In the genomic region with DNA sequence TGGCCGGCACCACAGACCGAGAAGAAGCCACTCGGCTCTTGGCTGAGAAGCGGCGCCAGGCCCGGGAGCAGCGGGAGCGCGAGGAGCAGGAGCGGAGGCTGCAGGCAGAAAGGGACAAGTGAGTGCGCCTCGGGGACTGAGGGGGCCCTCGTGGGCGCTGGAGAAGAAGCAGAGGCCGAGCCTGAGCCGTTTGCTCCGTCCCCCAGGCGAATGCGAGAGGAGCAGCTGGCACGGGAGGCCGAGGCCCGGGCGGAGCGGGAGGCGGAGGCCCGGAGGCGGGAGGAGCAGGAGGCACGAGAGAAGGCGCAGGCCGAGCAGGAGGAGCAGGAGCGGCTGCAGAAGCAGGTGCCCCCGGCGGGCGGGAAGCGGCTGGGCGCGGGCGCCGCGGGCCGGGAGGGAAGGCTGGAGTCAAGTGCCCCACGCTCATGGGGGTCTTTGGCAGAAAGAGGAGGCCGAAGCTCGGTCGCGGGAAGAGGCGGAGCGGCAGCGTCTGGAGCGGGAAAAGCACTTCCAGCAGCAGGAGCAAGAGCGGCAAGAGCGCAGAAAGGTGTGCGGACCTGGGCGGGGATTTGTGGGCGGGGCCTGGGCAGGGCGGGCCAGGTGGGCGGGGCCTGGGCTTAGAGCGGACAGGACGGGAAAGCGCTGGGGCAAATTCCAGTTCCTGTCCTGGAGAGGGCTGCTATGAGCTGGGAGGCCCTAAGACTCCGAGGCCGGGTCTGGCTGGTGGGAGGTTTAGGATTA, we compare ENCODE assay signal across 13 cellular contexts. TPM values are rescaled to one million over a fixed set of nuclear protein-coding genes. Genes with fewer than 3 reads are reported as not detected.
A peak's percentile ranks its signal among the peaks of the same experiment; 100 is the strongest.
DNase-seq lines count a peak whose midpoint lies in the region; TF ChIP-seq lines count a peak whose summit lies in the region.
"Had no signal": no experiment of that assay in that cellular context is flagged by ENCODE, and none has a peak within 500 bp of the region (broad histone marks: within the 10 kb centered on the region; RNA-seq: fewer than 3 reads in every experiment).

No MANE protein-coding gene starts in this region.

- no peaks in the 10 kb centered on the region for H3K9me3 ChIP-seq in HUES64 (ENCODE audit: insufficient read depth, low read depth, low read length)
- no peaks in the 10 kb centered on the region for H3K9me3 ChIP-seq in ectodermal cell (ENCODE audit: control insufficient read depth, low read length)
- no peaks in the 10 kb centered on the region for H3K9me3 ChIP-seq in skeletal muscle tissue (ENCODE audit: control insufficient read depth in 3 of 3, low read length in 3 of 3)
- no peaks in the 10 kb centered on the region for H3K9me3 ChIP-seq in effector memory CD4-positive, alpha-beta T cell (ENCODE audit: control insufficient read depth, low read length)
- H3K9me3 ChIP-seq: adrenal gland had no signal

- peak; percentile 93 for DNase-seq in islet precursor cell
- no peak for DNase-seq in kidney glomerular epithelial cell (lab: John Stamatoyannopoulos, UW)
- no peak for DNase-seq in effector CD4-positive, alpha-beta T cell
- no peak for DNase-seq in effector memory CD4-positive, alpha-beta T cell
- no peak for DNase-seq in Calu3
- DNase-seq: adrenal gland, NCI-H2029 treated with DMSO at 0.1 percent for 48 hours had no signal

- H3K36me3 ChIP-seq in HUES64 (ENCODE audit: insufficient read depth, low read length) (peaks cover 44% of the 10 kb centered on the region), ectodermal cell (ENCODE audit: control insufficient read depth, insufficient read depth, low read length) (peaks cover 42% of the 10 kb centered on the region), skeletal muscle tissue (ENCODE audit: control insufficient read depth in 3 of 3, insufficient read depth in 3 of 3, low read length in 3 of 3) (peaks cover 51 to 65% (median 55%) of the 10 kb centered on the region in 3 donors)
- H3K36me3 ChIP-seq in effector memory CD4-positive, alpha-beta T cell (ENCODE audit: control insufficient read depth, insufficient read depth, low read length), result peaks cover 68% of the 10 kb centered on the region

- intact Hi-C loops in Calu3 (cut with micrococcal nuclease; ENCODE audit: unreplicated experiment), result no loop called here

- H3K4me1 ChIP-seq in HUES64 (ENCODE audit: insufficient read depth, low read length) (peaks cover 14% of the 10 kb centered on the region; the same call in 1 of the 2 replicates), ectodermal cell (ENCODE audit: control insufficient read depth, insufficient read depth, low read length) (peaks cover 12% of the 10 kb centered on the region), skeletal muscle tissue (ENCODE audit: control insufficient read depth in 3 of 3, insufficient read depth in 3 of 3, low read length in 3 of 3) (peaks cover 41 to 51% (median 46%) of the 10 kb centered on the region in 3 donors)
- H3K4me1 ChIP-seq in effector memory CD4-positive, alpha-beta T cell (ENCODE audit: control insufficient read depth, insufficient read depth, low read length, poor library complexity, severe bottlenecking), result no peaks in the 10 kb centered on the region

- H3K27ac ChIP-seq in HUES64 (ENCODE audit: low read depth, low read length) (peak overlapping the region; percentile 72; the same call in 1 of the 2 replicates), ectodermal cell (ENCODE audit: insufficient read depth, low read depth, low read length, poor library complexity, severe bottlenecking) (peak overlapping the region; percentile 30), skeletal muscle tissue (ENCODE audit: low read depth, low read length) (peak overlapping the region; percentile 97)
- H3K27ac ChIP-seq in effector memory CD4-positive, alpha-beta T cell (ENCODE audit: insufficient read depth, low read length, poor library complexity, severe bottlenecking), result no peak overlapping the region
- H3K27ac ChIP-seq: adrenal gland, C4-2B had no signal

- H3K4me3 ChIP-seq in HUES64 (ENCODE audit: low read length) (peak overlapping the region; percentile 61), ectodermal cell (ENCODE audit: insufficient read depth, low read depth, low read length) (no peak overlapping the region), skeletal muscle tissue (ENCODE audit: low read length in 3 of 3) (no peak overlapping the region)
- H3K4me3 ChIP-seq in effector memory CD4-positive, alpha-beta T cell (ENCODE audit: insufficient read depth, low read depth, low read length, poor library complexity, severe bottlenecking), result no peak overlapping the region
- H3K4me3 ChIP-seq: adrenal gland had no signal

- no peaks in the 10 kb centered on the region for H3K9me3 Mint-ChIP-seq in Calu3 (ENCODE audit: low read depth, unreplicated experiment)
- H3K9me3 Mint-ChIP-seq: IgD-negative memory B cell had no signal

- TF ChIP-seq CTCF in Calu3 (IDR thresholded peaks at IDR 0.05; ENCODE audit: unreplicated experiment), result no peak

- WGBS in HUES64, result 14% methylated on average over 62 of the region's 62 CpGs
- WGBS in ectodermal cell, 2 experiments, result 21 to 26% methylated on average over 62 of the region's 62 CpGs

- H3K27me3 Mint-ChIP-seq in Calu3 (ENCODE audit: unreplicated experiment), result no peaks in the 10 kb centered on the region
- H3K27me3 Mint-ChIP-seq: IgD-negative memory B cell, progenitor cell of endocrine pancreas had no signal

- H3K4me3 Mint-ChIP-seq in Calu3 (ENCODE audit: low read depth, unreplicated experiment), result no peak overlapping the region
- H3K4me3 Mint-ChIP-seq: IgD-negative memory B cell had no signal

- H3K27ac Mint-ChIP-seq in Calu3 (ENCODE audit: unreplicated experiment), result no peak overlapping the region
- H3K27ac Mint-ChIP-seq: IgD-negative memory B cell, progenitor cell of endocrine pancreas had no signal

- H3K36me3 Mint-ChIP-seq in Calu3 (ENCODE audit: insufficient read depth, unreplicated experiment), result peaks cover 45% of the 10 kb centered on the region

- H3K9ac ChIP-seq in HUES64 (ENCODE audit: low read depth, low read length) (peak overlapping the region; percentile 71), skeletal muscle tissue (ENCODE audit: low read depth in 1 of 3, low read length in 3 of 3) (no peak overlapping the region)

- H3K27me3 ChIP-seq in HUES64 (ENCODE audit: insufficient read depth, low read length), result no peaks in the 10 kb centered on the region
- H3K27me3 ChIP-seq in ectodermal cell (ENCODE audit: control insufficient read depth, insufficient read depth, low read length, poor library complexity, severe bottlenecking), result no peaks in the 10 kb centered on the region
- no peaks in the 10 kb centered on the region for H3K27me3 ChIP-seq in skeletal muscle tissue (ENCODE audit: control insufficient read depth in 3 of 3, insufficient read depth in 3 of 3, low read length in 3 of 3)
- H3K27me3 ChIP-seq in effector memory CD4-positive, alpha-beta T cell (replicated peaks; ENCODE audit: control insufficient read depth, insufficient read depth, low read length, poor library complexity, severe bottlenecking), result no peaks in the 10 kb centered on the region
- H3K27me3 ChIP-seq: adrenal gland had no signal

- no peaks in the 10 kb centered on the region for H3K4me1 Mint-ChIP-seq in Calu3 (ENCODE audit: low read depth, unreplicated experiment)

- BruUV-seq in Calu3 (replicated peaks; lab: Mats Ljungman, UMichigan), result no TSS peak

- CTCF ChIA-PET in Calu3 (lab: Charles Lee), result interaction anchor here (0.6 to 0.7 kb wide), 2 partner anchors 15 to 83 kb away, joined by 3 to 4 read pairs; no protein-coding TSS in a partner anchor

RNA-seq across cellular contexts. Expression of a gene that starts 22.7 kb away (rescaled TPM):
- polyA plus RNA-seq in HUES64 (2013, experiment 1 of 2), result 56.9 TPM
- 60.4 TPM for polyA plus RNA-seq in HUES64 (2013, experiment 2 of 2)
- 131 TPM for polyA plus RNA-seq in ectodermal cell (2013, experiment 1 of 4)
- polyA plus RNA-seq in ectodermal cell (2013, experiment 2 of 4), result 138 TPM
- polyA plus RNA-seq in ectodermal cell (2013, experiment 3 of 4), result 98.5 TPM
- polyA plus RNA-seq in ectodermal cell (2013, experiment 4 of 4), result 108 TPM
- 71.0 TPM for total RNA-seq in skeletal muscle tissue
- 96.2 and 98.3 TPM in 2 replicates for total RNA-seq in Calu3 (2022)

RNA-seq across cellular contexts. Expression of a gene that starts 29.4 kb away (rescaled TPM):
- polyA plus RNA-seq in HUES64 (2013, experiment 1 of 2), result 49.9 TPM
- 53.5 TPM for polyA plus RNA-seq in HUES64 (2013, experiment 2 of 2)
- polyA plus RNA-seq in ectodermal cell (2013, experiment 1 of 4), result 63.7 TPM
- polyA plus RNA-seq in ectodermal cell (2013, experiment 2 of 4), result 64.2 TPM
- polyA plus RNA-seq in ectodermal cell (2013, experiment 3 of 4), result 59.8 TPM
- polyA plus RNA-seq in ectodermal cell (2013, experiment 4 of 4), result 68.0 TPM
- total RNA-seq in skeletal muscle tissue, result 30.3 TPM
- 70.3 and 71.5 TPM in 2 replicates for total RNA-seq in Calu3 (2022)

RNA-seq across cellular contexts. Expression of a gene that starts 45.6 kb away (rescaled TPM):
- polyA plus RNA-seq in HUES64 (2013, experiment 1 of 2), result 109 TPM
- polyA plus RNA-seq in HUES64 (2013, experiment 2 of 2), result 109 TPM
- 161 TPM for polyA plus RNA-seq in ectodermal cell (2013, experiment 1 of 4)
- 180 TPM for polyA plus RNA-seq in ectodermal cell (2013, experiment 2 of 4)
- 93.9 TPM for polyA plus RNA-seq in ectodermal cell (2013, experiment 3 of 4)
- polyA plus RNA-seq in ectodermal cell (2013, experiment 4 of 4), result 101 TPM
- total RNA-seq in skeletal muscle tissue (51.7 TPM), Calu3 (2022) (97.5 and 99.4 TPM in 2 replicates)

RNA-seq across cellular contexts. Expression of a gene that starts 53.6 kb away (rescaled TPM):
- 0.60 TPM for polyA plus RNA-seq in HUES64 (2013, experiment 1 of 2)
- polyA plus RNA-seq in HUES64 (2013, experiment 2 of 2), result 1.2 TPM
- polyA plus RNA-seq in ectodermal cell (2013, experiment 1 of 4), result 0.09 TPM
- 0.12 TPM for polyA plus RNA-seq in ectodermal cell (2013, experiment 2 of 4)
- polyA plus RNA-seq in ectodermal cell (2013, experiment 3 of 4), result 0.27 TPM
- polyA plus RNA-seq in ectodermal cell (2013, experiment 4 of 4), result 0.32 TPM
- 11.0 TPM for total RNA-seq in skeletal muscle tissue
- 0.07 TPM in 1 of 2 replicates, not detected in the other for total RNA-seq in Calu3 (2022)
- polyA plus RNA-seq: IgD-negative memory B cell had no signal
